23 cellular contexts compared by ENCODE assay signal in genomic region chr6:45447721-45448120, GRCh38.
DNase-seq lines count a peak whose midpoint lies in the region; FAIRE-seq and TF ChIP-seq lines count a peak whose summit lies in the region.
"Had no signal": no experiment of that assay in that cellular context is flagged by ENCODE, and none has a peak within 500 bp of the region (broad histone marks: within the 10 kb centered on the region; RNA-seq: fewer than 3 reads in every experiment).

No MANE protein-coding gene starts in this region.

- H3K27me3 Mint-ChIP-seq in MCF 10A (ENCODE audit: insufficient read depth, unreplicated experiment): no peaks in the 10 kb centered on the region

- 95% methylated on average over 2 of the region's 2 CpGs for WGBS in mammary epithelial cell (ENCODE audit: low coverage, missing lambda C conversion rate)

- H2AFZ ChIP-seq in mammary epithelial cell (ENCODE audit: low read depth, low read length): no peak overlapping the region
- H2AFZ ChIP-seq: hepatocyte had no signal

- in situ Hi-C loops in mammary epithelial cell (cut with MboI; ENCODE audit: low sequenced_read_pairs in 2 of 2): no loop called here

- no peak overlapping the region for H3K4me3 ChIP-seq in mammary epithelial cell (replicated peaks in 1 of 3; ENCODE audit: insufficient read depth in 1 of 3, low read depth in 2 of 3, low read length in 3 of 3)
- no peak overlapping the region for H3K4me3 ChIP-seq in SJSA1
- H3K4me3 ChIP-seq: hepatocyte, tibial artery had no signal

- no TSS peak for BruUV-seq in MCF 10A (replicated peaks; lab: Mats Ljungman, UMichigan)
- no TSS peak for BruUV-seq in mammary epithelial cell (replicated peaks; lab: Mats Ljungman, UMichigan)

- POLR2A ChIA-PET in MCF 10A (lab: Yijun Ruan, JAX): interaction anchor here (0.6 to 1.5 kb wide), 7 partner anchors 10 to 1034 kb away, joined by 3 to 4 read pairs (median 3); no protein-coding TSS in a partner anchor

- H3K9me3 Mint-ChIP-seq in MCF 10A (ENCODE audit: unreplicated experiment): no peaks in the 10 kb centered on the region
- H3K9me3 Mint-ChIP-seq: CD8-positive, alpha-beta T cell; memory B cell; neural crest cell; stimulated activated naive B cell treated with anti-CD40 and anti-IgM and Interleukin-4, amounts not matched to agents 10 μg/mL and 1 μg/mL and 100 μg/mL, for 72 hours had no signal

- H3K27ac ChIP-seq in mammary epithelial cell (ENCODE audit: insufficient read depth, low read depth, low read length): no peak overlapping the region
- H3K27ac ChIP-seq in SJSA1: peak overlapping the region; percentile 15; the same call in 1 of the 2 replicates
- H3K27ac ChIP-seq: hepatocyte had no signal

- no peaks in the 10 kb centered on the region for H4K20me1 ChIP-seq in mammary epithelial cell (ENCODE audit: insufficient read depth, low read length)

- no peaks in the 10 kb centered on the region for H3K27me3 ChIP-seq in mammary epithelial cell (ENCODE audit: insufficient read depth, low read length)
- H3K27me3 ChIP-seq in SJSA1 (replicated peaks): no peaks in the 10 kb centered on the region
- H3K27me3 ChIP-seq: hepatocyte, tibial artery had no signal

- H3K9me3 ChIP-seq in mammary epithelial cell (replicated peaks; ENCODE audit: insufficient read depth, low read length): no peaks in the 10 kb centered on the region
- no peaks in the 10 kb centered on the region for H3K9me3 ChIP-seq in SJSA1 (replicated peaks)
- H3K9me3 ChIP-seq: tibial artery had no signal

- H3K4me2 ChIP-seq in mammary epithelial cell (ENCODE audit: insufficient read depth, low read depth, low read length): no peak overlapping the region
- H3K4me2 ChIP-seq: hepatocyte had no signal

- H3K4me1 Mint-ChIP-seq in MCF 10A (ENCODE audit: insufficient read depth, unreplicated experiment): peaks cover 44% of the 10 kb centered on the region
- H3K4me1 Mint-ChIP-seq: memory B cell had no signal

- H3K4me3 Mint-ChIP-seq in MCF 10A (ENCODE audit: unreplicated experiment): no peak overlapping the region
- H3K4me3 Mint-ChIP-seq: CD8-positive, alpha-beta T cell; memory B cell; neural crest cell; stimulated activated naive B cell treated with anti-CD40 and anti-IgM and Interleukin-4, amounts not matched to agents 10 μg/mL and 1 μg/mL and 100 μg/mL, for 72 hours had no signal

- DNase-seq in MCF 10A (ENCODE audit: unreplicated experiment): no peak
- DNase-seq in mammary epithelial cell: no peak
- no peak for DNase-seq in SJSA1 (ENCODE audit: low read depth in 1 of 2, low spot score in 2 of 2)
- peak; percentile 15 for DNase-seq in dermis blood vessel endothelial cell
- DNase-seq in NCI-H526 (lab: John Stamatoyannopoulos, UW): no peak
- no peak for DNase-seq in stimulated activated CD4-positive, alpha-beta T cell treated with anti-CD3 and anti-CD28 coated beads, Interleukin-4, amount 100 ng/mL, for 4 hours
- no peak for DNase-seq in GM19239 (ENCODE audit: insufficient read length, low spot score)
- no peak for DNase-seq in NCI-H226
- DNase-seq: activated CD8-positive, alpha-beta memory T cell treated with anti-CD3 and anti-CD28 coated beads for 24 hours; activated effector memory CD4-positive, alpha-beta T cell treated with Interleukin-2 at 50 U/mL for 16 hours; CD8-positive, alpha-beta T cell; DND-41; GOT3; NCI-H1694; NCI-H345; stimulated activated naive B cell treated with anti-CD40 and anti-IgM and Interleukin-4, amounts not matched to agents 10 μg/mL and 1 μg/mL and 100 μg/mL, for 72 hours; SW 1271; tibial artery had no signal

- no peaks in the 10 kb centered on the region for H3K36me3 ChIP-seq in mammary epithelial cell (ENCODE audit: insufficient read depth, low read length)
- H3K36me3 ChIP-seq in SJSA1: peaks cover 65% of the 10 kb centered on the region
- H3K36me3 ChIP-seq: tibial artery had no signal

- dilution Hi-C loops in mammary epithelial cell (cut with HindIII; ENCODE audit: low sequenced_read_pairs): no loop called here

- H3K36me3 Mint-ChIP-seq in MCF 10A (ENCODE audit: insufficient read depth, unreplicated experiment): peaks cover 14% of the 10 kb centered on the region
- H3K36me3 Mint-ChIP-seq: memory B cell; stimulated activated naive B cell treated with anti-CD40 and anti-IgM and Interleukin-4, amounts not matched to agents 10 μg/mL and 1 μg/mL and 100 μg/mL, for 72 hours had no signal

- CTCF ChIA-PET in MCF 10A (lab: Yijun Ruan, JAX): interaction anchor here (0.8 to 1.2 kb wide), 3 partner anchors 26 to 266 kb away, joined by 3 to 7 read pairs (median 4); no protein-coding TSS in a partner anchor
- CTCF ChIA-PET in mammary epithelial cell (lab: Charles Lee; ENCODE audit: low non-redundant PET): no interaction called here

- TF ChIP-seq CTCF in MCF 10A (IDR thresholded peaks at IDR 0.05; ENCODE audit: unreplicated experiment) (no peak), mammary epithelial cell (conservative IDR thresholded peaks at IDR 0.05 in 1 of 2, IDR thresholded peaks at IDR 0.05 in 1 of 2; ENCODE audit: extremely low read depth in 1 of 2, insufficient read depth in 1 of 2, low read depth in 1 of 2, low read length in 2 of 2) (no peak)

- H3K4me1 ChIP-seq in mammary epithelial cell (ENCODE audit: insufficient read depth, low read length): peaks cover 20% of the 10 kb centered on the region
- peaks cover 53% of the 10 kb centered on the region for H3K4me1 ChIP-seq in SJSA1 (replicated peaks)

- no peaks in the 10 kb centered on the region for H3K79me2 ChIP-seq in mammary epithelial cell (ENCODE audit: insufficient read depth, low read length)
- H3K79me2 ChIP-seq: hepatocyte had no signal

- no peak for FAIRE-seq in GM19239 (lab: Jason Lieb, UNC)
- FAIRE-seq: GM18507, keratinocyte had no signal

- H3K27ac Mint-ChIP-seq in MCF 10A (ENCODE audit: low read depth, unreplicated experiment): peak overlapping the region; percentile 85
- H3K27ac Mint-ChIP-seq: CD8-positive, alpha-beta T cell; memory B cell; stimulated activated naive B cell treated with anti-CD40 and anti-IgM and Interleukin-4, amounts not matched to agents 10 μg/mL and 1 μg/mL and 100 μg/mL, for 72 hours had no signal

- no peak overlapping the region for H3K9ac ChIP-seq in mammary epithelial cell (ENCODE audit: insufficient read depth, low read length)

- intact Hi-C loops in MCF 10A (cut with micrococcal nuclease) (loop anchor here (2.0 kb wide), 1 partner anchor 25 kb away; no protein-coding TSS in a partner anchor), mammary epithelial cell (cut with micrococcal nuclease) (loop anchor here (5.0 kb wide), 1 partner anchor 250 kb away; no protein-coding TSS in a partner anchor)
